18 cellular contexts compared by ENCODE assay signal in the genomic region with DNA sequence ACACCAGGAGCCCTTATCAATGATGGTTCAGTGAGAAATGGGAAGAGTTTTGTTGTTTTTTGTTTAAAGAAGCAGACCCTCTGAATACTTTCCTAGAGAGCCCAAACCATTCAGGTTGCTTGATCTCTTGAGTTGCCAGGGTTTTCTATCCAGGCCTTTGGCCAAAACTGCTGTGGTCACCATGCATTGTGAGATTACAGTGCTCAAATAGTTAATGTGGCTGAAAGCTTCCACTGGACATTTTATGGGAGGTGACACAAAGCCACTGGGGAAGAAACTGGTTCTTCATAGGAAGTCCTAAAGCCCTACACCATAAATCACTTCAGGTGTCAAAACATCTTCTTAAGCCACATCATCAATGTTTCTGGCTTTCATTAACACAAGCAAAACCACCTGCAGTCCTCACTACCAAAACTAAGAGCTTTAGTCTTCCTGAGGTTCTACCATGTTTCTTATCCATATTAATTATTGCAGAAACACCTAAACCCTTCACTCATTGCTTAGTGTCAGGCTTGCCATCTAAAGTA.
DNase-seq lines count a peak whose midpoint lies in the region; ATAC-seq and TF ChIP-seq lines count a peak whose summit lies in the region.
"Had no signal": no experiment of that assay in that cellular context is flagged by ENCODE, and none has a peak within 500 bp of the region (broad histone marks: within the 10 kb centered on the region; RNA-seq: fewer than 3 reads in every experiment).

No MANE protein-coding gene starts in this region.

- H3K27ac ChIP-seq in heart left ventricle (peak overlapping the region in 11 of 12 donors; percentile 39 to 92 (median 79)), GM23248 (peak overlapping the region; percentile 96)
- H3K27ac ChIP-seq: KMS-11 had no signal

- ATAC-seq in heart left ventricle (no peak), left cardiac atrium (no peak), GM19023 (IDR thresholded peaks at IDR 0.05; ENCODE audit: unreplicated experiment) (no peak)

- no peaks in the 10 kb centered on the region for H4K20me1 ChIP-seq in GM23248 (ENCODE audit: insufficient read depth)

- peaks cover 34% of the 10 kb centered on the region for H3F3A ChIP-seq in GM23248 (ENCODE audit: insufficient read depth)

- no peak overlapping the region for H3K9ac ChIP-seq in GM23248
- H3K9ac ChIP-seq: KMS-11 had no signal

- in situ Hi-C loops in GM23248 (cut with MboI) = no loop called here

- H3K79me2 ChIP-seq in GM23248 (ENCODE audit: insufficient read depth) = no peaks in the 10 kb centered on the region

- intact Hi-C loops in heart left ventricle (cut with DNase I) (loop anchor here in 2 of 10 donors (10.0 kb wide), 2 partner anchors 241 to 391 kb away; a partner anchor contains a TSS), left cardiac atrium (cut with DNase I) (loop anchor here in 1 of 2 donors (10.0 kb wide), 1 partner anchor 391 kb away; a partner anchor contains a TSS)

- no peaks in the 10 kb centered on the region; the same call in 1 of the 2 replicates for H3K9me2 ChIP-seq in GM23248 (ENCODE audit: insufficient read depth)

- H3K36me3 ChIP-seq in heart left ventricle (no peaks in the 10 kb centered on the region), GM23248 (ENCODE audit: low read depth) (no peaks in the 10 kb centered on the region)
- H3K36me3 ChIP-seq: MG63 had no signal

- H3K4me2 ChIP-seq in GM23248 (ENCODE audit: unreplicated experiment) = no peak overlapping the region
- H3K4me2 ChIP-seq: KMS-11 had no signal

- TF ChIP-seq POLR2A in heart left ventricle (IDR thresholded peaks at IDR 0.05) = no peak

- H3K27me3 ChIP-seq in heart left ventricle = no peaks in the 10 kb centered on the region
- no peaks in the 10 kb centered on the region for H3K27me3 ChIP-seq in GM23248 (replicated peaks; ENCODE audit: insufficient read depth)
- H3K27me3 ChIP-seq: MG63 had no signal

- H3K9me3 ChIP-seq in heart left ventricle (peaks cover 0 to 10% (median 0%) of the 10 kb centered on the region in 12 donors), GM23248 (ENCODE audit: low read depth) (no peaks in the 10 kb centered on the region)
- H3K9me3 ChIP-seq: MG63 had no signal

- H2AFZ ChIP-seq in GM23248 = no peak overlapping the region

- no peak overlapping the region for H3K4me3 ChIP-seq in heart left ventricle
- H3K4me3 ChIP-seq in GM23248 = no peak overlapping the region
- H3K4me3 ChIP-seq: MG63 had no signal

- DNase-seq in heart left ventricle (no peak), left cardiac atrium (no peak), GM23248 (no peak), astrocyte of the hippocampus (ENCODE audit: low read depth, low spot score) (peak; percentile 71), renal cortical epithelial cell (ENCODE audit: low read depth) (peak; percentile 19), HK-2 (ENCODE audit: unreplicated experiment) (no peak), NCI-H69 (lab: John Stamatoyannopoulos, UW) (no peak)
- DNase-seq: CD4-positive, alpha-beta memory T cell; EL; HCEC 1CT; MG63; NCI-H1105; NCI-H1694 treated with DMSO at 0.1 percent for 48 hours; NCI-H345; NCI-H526 treated with DMSO at 0.1 percent for 48 hours; SHP77 had no signal

- no peak for TF ChIP-seq CTCF in heart left ventricle (IDR thresholded peaks at IDR 0.05)

- H3K4me1 ChIP-seq in heart left ventricle (peaks cover 0 to 33% (median 14%) of the 10 kb centered on the region in 12 donors), GM23248 (ENCODE audit: insufficient read depth) (peaks cover 29% of the 10 kb centered on the region)

Comparison
In these comparisons a context has a peak if more than half of its experiments do, and no peak if none do; other contexts are left out.
1. DNase-seq: peak in astrocyte of the hippocampus (single experiment) and renal cortical epithelial cell (single experiment); none in heart left ventricle (0 of 5), left cardiac atrium (single experiment), GM23248 (single experiment), HK-2 (single experiment) and NCI-H69 (single experiment).